In genomic region chr2:74876081-74876886, GRCh38 we compare ENCODE assay signal across 8 cellular contexts. TPM values are rescaled to one million over a fixed set of nuclear protein-coding genes. Genes with fewer than 3 reads are reported as not detected.
DNase-seq lines count a peak whose midpoint lies in the region; ATAC-seq and TF ChIP-seq lines count a peak whose summit lies in the region.

No MANE protein-coding gene starts in this region.

- H3K9me3 ChIP-seq in endodermal cell (ENCODE audit: control insufficient read depth, low read length), result no peaks in the 10 kb centered on the region
- H3K9me3 ChIP-seq in subcutaneous abdominal adipose tissue (ENCODE audit: control insufficient read depth in 5 of 5, low read length in 5 of 5), result no peaks in the 10 kb centered on the region

- peak; percentile 87 for TF ChIP-seq CTCF in endodermal cell (conservative IDR thresholded peaks at IDR 0.05)

- H3K4me3 ChIP-seq in endodermal cell (ENCODE audit: low read length) (no peak overlapping the region), subcutaneous abdominal adipose tissue (ENCODE audit: low read depth in 1 of 5, low read length in 5 of 5) (no peak overlapping the region)

- peak; percentile 66 for ATAC-seq in HG02981 (IDR thresholded peaks at IDR 0.05; ENCODE audit: unreplicated experiment)
- peak; percentile 86 for ATAC-seq in activated CD8-positive, alpha-beta T cell treated with anti-CD3 and anti-CD28 coated beads, Interleukin-2, amount 10 ng/mL, durations not matched to agents 7 days and 5 days

- H3K36me3 ChIP-seq in endodermal cell (ENCODE audit: control insufficient read depth, insufficient read depth, low read length) (peaks cover 60% of the 10 kb centered on the region), subcutaneous abdominal adipose tissue (ENCODE audit: control insufficient read depth in 5 of 5, insufficient read depth in 5 of 5, low read length in 5 of 5) (peaks cover 12 to 69% (median 52%) of the 10 kb centered on the region in 5 donors)

- H3K36me3 Mint-ChIP-seq in activated CD8-positive, alpha-beta T cell treated with anti-CD3 and anti-CD28 coated beads, Interleukin-2, amount 10 ng/mL, durations not matched to agents 7 days and 5 days (ENCODE audit: low read depth), result peaks cover 50% of the 10 kb centered on the region
- peaks cover 73% of the 10 kb centered on the region for H3K36me3 Mint-ChIP-seq in endodermal cell (ENCODE audit: low read depth)

- no peak overlapping the region for H3K27ac ChIP-seq in endodermal cell (ENCODE audit: low read depth, low read length)
- peak overlapping the region; percentile 87 for H3K27ac ChIP-seq in subcutaneous abdominal adipose tissue (ENCODE audit: low read depth, low read length)

- peak; percentile 7 to 10 for DNase-seq in activated CD8-positive, alpha-beta memory T cell treated with anti-CD3 and anti-CD28 coated beads for 1 hour (ENCODE audit: extremely low read depth in 1 of 2, low read depth in 1 of 2)
- DNase-seq in activated CD8-positive, alpha-beta memory T cell treated with anti-CD3 and anti-CD28 coated beads, Interleukin-2, amount 50 U/mL, for 48 hours, result no peak
- DNase-seq in NCI-H345 treated with DMSO at 0.1 percent for 48 hours (lab: John Stamatoyannopoulos, UW; ENCODE audit: unreplicated experiment) (peak; percentile 60), endodermal cell (peak; percentile 79), midbrain (lab: John Stamatoyannopoulos, UW) (peak; percentile 72)
- peak; percentile 62 for DNase-seq in activated CD8-positive, alpha-beta T cell treated with anti-CD3 and anti-CD28 coated beads, Interleukin-2, amount 10 ng/mL, durations not matched to agents 7 days and 5 days

- H3K27me3 ChIP-seq in endodermal cell (ENCODE audit: control insufficient read depth, insufficient read depth, low read length, poor library complexity, severe bottlenecking), result no peaks in the 10 kb centered on the region
- no peaks in the 10 kb centered on the region for H3K27me3 ChIP-seq in subcutaneous abdominal adipose tissue (ENCODE audit: control insufficient read depth in 5 of 5, insufficient read depth in 4 of 5, low read length in 5 of 5)

- CTCF ChIA-PET in activated CD8-positive, alpha-beta T cell treated with anti-CD3 and anti-CD28 coated beads, Interleukin-2, amount 10 ng/mL, durations not matched to agents 7 days and 5 days (lab: Charles Lee), result interaction anchor here (0.6 to 7.8 kb wide), 25 partner anchors 9 to 287 kb away, joined by 3 to 104 read pairs (median 3); partner anchors contain the start of gene HK2

- no peaks in the 10 kb centered on the region for H3K27me3 Mint-ChIP-seq in activated CD8-positive, alpha-beta T cell treated with anti-CD3 and anti-CD28 coated beads, Interleukin-2, amount 10 ng/mL, durations not matched to agents 7 days and 5 days (ENCODE audit: low read depth)
- no peaks in the 10 kb centered on the region for H3K27me3 Mint-ChIP-seq in endodermal cell (ENCODE audit: insufficient read depth)

- POLR2A ChIA-PET in activated CD8-positive, alpha-beta T cell treated with anti-CD3 and anti-CD28 coated beads, Interleukin-2, amount 10 ng/mL, durations not matched to agents 7 days and 5 days (lab: Charles Lee), result interaction anchor here (0.7 kb wide), 1 partner anchor 418 kb away, joined by 3 read pairs; the partner anchor contains the start of gene WBP1

- H3K4me1 ChIP-seq in endodermal cell (ENCODE audit: control insufficient read depth, insufficient read depth, low read length) (no peaks in the 10 kb centered on the region), subcutaneous abdominal adipose tissue (ENCODE audit: control insufficient read depth in 5 of 5, insufficient read depth in 5 of 5, low read length in 5 of 5) (peaks cover 8 to 37% (median 33%) of the 10 kb centered on the region in 5 donors)

- H3K9me3 Mint-ChIP-seq in activated CD8-positive, alpha-beta T cell treated with anti-CD3 and anti-CD28 coated beads, Interleukin-2, amount 10 ng/mL, durations not matched to agents 7 days and 5 days (ENCODE audit: insufficient read depth), result no peaks in the 10 kb centered on the region
- no peaks in the 10 kb centered on the region for H3K9me3 Mint-ChIP-seq in endodermal cell

- H3K4me3 Mint-ChIP-seq in activated CD8-positive, alpha-beta T cell treated with anti-CD3 and anti-CD28 coated beads, Interleukin-2, amount 10 ng/mL, durations not matched to agents 7 days and 5 days, result no peak overlapping the region
- H3K4me3 Mint-ChIP-seq in endodermal cell, result no peak overlapping the region

- WGBS in endodermal cell (ENCODE audit: insufficient coverage in 1 of 2, insufficient read length in 1 of 2), 2 experiments, result 54 to 67% methylated on average over 10 to 13 of the region's 13 CpGs

- H3K9ac ChIP-seq in endodermal cell (ENCODE audit: extremely low read depth, low read length, poor library complexity, severe bottlenecking) (no peak overlapping the region), subcutaneous abdominal adipose tissue (ENCODE audit: low read length in 5 of 5) (peak overlapping the region in 2 of 5 donors; percentile 31 to 33)

- H3K27ac Mint-ChIP-seq in activated CD8-positive, alpha-beta T cell treated with anti-CD3 and anti-CD28 coated beads, Interleukin-2, amount 10 ng/mL, durations not matched to agents 7 days and 5 days, result peak overlapping the region; percentile 37
- peak overlapping the region; percentile 55 for H3K27ac Mint-ChIP-seq in endodermal cell

- H3K4me1 Mint-ChIP-seq in activated CD8-positive, alpha-beta T cell treated with anti-CD3 and anti-CD28 coated beads, Interleukin-2, amount 10 ng/mL, durations not matched to agents 7 days and 5 days (ENCODE audit: low read depth), result peaks cover 5% of the 10 kb centered on the region
- H3K4me1 Mint-ChIP-seq in endodermal cell, result no peaks in the 10 kb centered on the region

RNA-seq across cellular contexts. Expression of gene HK2, which starts 42.4 kb away (rescaled TPM):
- total RNA-seq in activated CD8-positive, alpha-beta T cell treated with anti-CD3 and anti-CD28 coated beads, Interleukin-2, amount 10 ng/mL, durations not matched to agents 7 days and 5 days, result 10 to 100 TPM; 42.6 to 44.7 TPM
- 10 to 100 TPM; 21.5 to 31.5 TPM for total RNA-seq in endodermal cell
- polyA plus RNA-seq in endodermal cell (2013, experiment 1 of 2), result 40.0 TPM
- polyA plus RNA-seq in endodermal cell (2013, experiment 2 of 2), result 31.2 TPM
